Comparison of ENCODE assay signal across 8 cellular contexts in the genomic region with DNA sequence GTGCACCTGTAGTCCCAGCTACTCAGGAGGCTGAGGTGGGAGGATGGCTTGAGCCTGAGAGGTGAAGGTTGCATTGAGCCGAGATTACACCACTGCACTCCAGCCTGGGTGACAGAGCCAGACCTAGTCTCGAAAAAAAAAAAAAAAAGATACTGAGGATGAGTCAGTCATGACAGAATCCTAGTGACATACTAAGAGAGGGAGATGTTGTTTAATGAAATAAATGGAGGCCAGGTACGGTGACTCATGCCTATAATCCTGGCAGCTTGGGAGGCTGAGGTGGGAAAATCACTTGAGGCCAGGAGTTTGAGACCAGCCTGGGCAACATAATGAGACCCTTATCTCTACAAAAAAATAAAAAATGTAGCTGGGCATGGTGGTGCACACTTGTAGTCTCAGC.
DNase-seq lines count a peak whose midpoint lies in the region; ATAC-seq, FAIRE-seq and TF ChIP-seq lines count a peak whose summit lies in the region.
"Not testable (repeated sequence)": the region's sequence is repeated elsewhere in the genome, so short reads cannot be mapped to it uniquely, and the experiment has no call there.

No MANE protein-coding gene starts in this region.

- BruUV-seq in K562 (replicated peaks; lab: Mats Ljungman, UMichigan), result not testable (repeated sequence)

- H3K4me2 ChIP-seq in GM23248 (ENCODE audit: unreplicated experiment); K562 (ENCODE audit: insufficient read depth, low read length): not testable (repeated sequence)

- DNase-seq in DMS53 (lab: John Stamatoyannopoulos, UW) (peak; percentile 61), GM23248 (peak; percentile 19), M059J (ENCODE audit: low read depth) (peak; percentile 77), RWPE1 (ENCODE audit: low spot score) (peak; percentile 51), epithelial cell of prostate (ENCODE audit: low read depth, low spot score) (peak; percentile 31), kidney tubule cell (ENCODE audit: low spot score) (peak; percentile 78), renal cortical epithelial cell (ENCODE audit: low read depth) (peak; percentile 57)
- DNase-seq in K562 (ENCODE audit: extremely low read depth in 1 of 4, low spot score in 3 of 4), result not testable (repeated sequence)

- not testable (repeated sequence) for H3K4me1 ChIP-seq in GM23248 (ENCODE audit: insufficient read depth); K562 (replicated peaks in 1 of 2; ENCODE audit: control insufficient read depth in 2 of 2, insufficient read depth in 2 of 2, low read length in 2 of 2)

- 29 to 37% methylated on average over 3 of the region's 3 CpGs for WGBS in GM23248 (ENCODE audit: low coverage in 1 of 2, low lambda C conversion rate in 2 of 2, missing lambda C conversion rate in 2 of 2), 2 experiments
- WGBS in K562 (ENCODE audit: insufficient coverage, low coverage, missing lambda C conversion rate), result 22% methylated on average over 1 of the region's 3 CpGs

- H3K36me3 ChIP-seq in GM23248 (ENCODE audit: low read depth); K562 (ENCODE audit: control insufficient read depth, insufficient read depth, low read length): not testable (repeated sequence)

- H3K79me2 ChIP-seq in GM23248 (ENCODE audit: insufficient read depth); K562 (ENCODE audit: control insufficient read depth, insufficient read depth, low read length): not testable (repeated sequence)

- TF ChIP-seq CTCF in RWPE1 (conservative IDR thresholded peaks at IDR 0.05; ENCODE audit: low read depth); K562 (IDR thresholded peaks at IDR 0.05 in 2 of 3, conservative IDR thresholded peaks at IDR 0.05 in 1 of 3; ENCODE audit: insufficient read depth in 2 of 3, low read depth in 1 of 3, low read length in 3 of 3): not testable (repeated sequence)

- CTCF ChIA-PET in RWPE1 (lab: Yijun Ruan, JAX), result interaction anchor here (0.5 to 1.3 kb wide), 5 partner anchors 14 to 972 kb away, joined by 3 to 7 read pairs (median 3); no protein-coding TSS in a partner anchor
- CTCF ChIA-PET in K562 (lab: Yijun Ruan, JAX; ENCODE audit: low intra/inter-chr PET ratio), result not testable (repeated sequence)

- not testable (repeated sequence) for H3K9me1 ChIP-seq in K562 (ENCODE audit: control insufficient read depth, insufficient read depth, low read length)

- FAIRE-seq in K562 (lab: Jason Lieb, UNC), result not testable (repeated sequence)

- in situ Hi-C loops in GM23248 (cut with MboI), result loop anchor here (25.0 kb wide), 1 partner anchor 446 kb away; no protein-coding TSS in a partner anchor
- in situ Hi-C loops in K562 (cut with MboI), result loop anchor here (25.0 kb wide), 2 partner anchors 446 to 1346 kb away; no protein-coding TSS in a partner anchor

- H3K27me3 ChIP-seq in GM23248 (replicated peaks; ENCODE audit: insufficient read depth), result peaks cover 16% of the 10 kb centered on the region
- not testable (repeated sequence) for H3K27me3 ChIP-seq in K562 (ENCODE audit: control insufficient read depth in 2 of 2, insufficient read depth in 2 of 2, low read length in 2 of 2)

- TF ChIP-seq POLR2A in K562 (conservative IDR thresholded peaks at IDR 0.05), result not testable (repeated sequence)

- not testable (repeated sequence) for H3K9me3 ChIP-seq in GM23248 (ENCODE audit: low read depth); K562 (replicated peaks; ENCODE audit: control insufficient read depth, insufficient read depth, low read depth, low read length)

- POLR2A ChIA-PET in RWPE1 (lab: Yijun Ruan, JAX; ENCODE audit: low non-redundant PET), result not testable (repeated sequence)
- POLR2A ChIA-PET in K562 (lab: Yijun Ruan, JAX), result interaction anchor here (0.6 kb wide), 1 partner anchor 427 kb away, joined by 3 read pairs; no protein-coding TSS in a partner anchor

- intact Hi-C loops in K562 (cut with micrococcal nuclease), result not testable (repeated sequence)

- not testable (repeated sequence) for TF ChIP-seq EP300 in K562 (IDR thresholded peaks at IDR 0.05; ENCODE audit: low read length)

- H3K9me2 ChIP-seq in GM23248 (ENCODE audit: insufficient read depth), result not testable (repeated sequence)

- not testable (repeated sequence) for H2AFZ ChIP-seq in GM23248; K562 (ENCODE audit: low read depth, low read length)

- not testable (repeated sequence) for H3K9ac ChIP-seq in GM23248; K562 (ENCODE audit: insufficient read depth in 1 of 2, low read depth in 2 of 2, low read length in 2 of 2)

- TF ChIP-seq RAD21 in K562 (CRISPR knock-in tag; conservative IDR thresholded peaks at IDR 0.05 in 1 of 2, IDR thresholded peaks at IDR 0.05 in 1 of 2), result not testable (repeated sequence)

- not testable (repeated sequence) for H3F3A ChIP-seq in GM23248 (ENCODE audit: insufficient read depth)

- ATAC-seq in K562, result not testable (repeated sequence)

- not testable (repeated sequence) for H3K27ac ChIP-seq in GM23248; RWPE1; K562 (ENCODE audit: extremely low read depth, low read depth, low read length); epithelial cell of prostate

- H3K4me3 ChIP-seq in GM23248, K562: not testable (repeated sequence)

- H4K20me1 ChIP-seq in GM23248 (ENCODE audit: insufficient read depth); K562 (replicated peaks; ENCODE audit: control insufficient read depth, insufficient read depth, low read length): not testable (repeated sequence)

TF ChIP-seq in K562, 482 proteins besides CTCF, POLR2A, EP300 and RAD21:
- TF ChIP-seq, protein P1, sequence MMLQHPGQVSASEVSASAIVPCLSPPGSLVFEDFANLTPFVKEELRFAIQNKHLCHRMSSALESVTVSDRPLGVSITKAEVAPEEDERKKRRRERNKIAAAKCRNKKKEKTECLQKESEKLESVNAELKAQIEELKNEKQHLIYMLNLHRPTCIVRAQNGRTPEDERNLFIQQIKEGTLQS (IDR thresholded peaks at IDR 0.05), result peak; percentile 46
- TF ChIP-seq, protein P1 (CRISPR knock-in tag; conservative IDR thresholded peaks at IDR 0.05), result not testable (repeated sequence)
- TF ChIP-seq ZNF384 (IDR thresholded peaks at IDR 0.05; ENCODE audit: low read depth, low read length), result 0 out of 2 replicates have a peak, but pooled peaks have one; percentile 27
TF ChIP-seq in K562: peak in this region for 2; not testable (repeated sequence) for 480.
